ENCODE assay signal across 1 cellular context in genomic region chr10:80289451-80290287, GRCh38.
TF ChIP-seq lines count a peak whose summit lies in the region.

TSS of gene MAT1A (minus strand) at chr10:80289658. CDS start at chr10:80289423, 235 bp downstream.

TF ChIP-seq in HepG2, 621 proteins besides CTCF, POLR2A, EP300 and RAD21 (continued from another document and continues in another):
- TF ChIP-seq, protein P1, sequence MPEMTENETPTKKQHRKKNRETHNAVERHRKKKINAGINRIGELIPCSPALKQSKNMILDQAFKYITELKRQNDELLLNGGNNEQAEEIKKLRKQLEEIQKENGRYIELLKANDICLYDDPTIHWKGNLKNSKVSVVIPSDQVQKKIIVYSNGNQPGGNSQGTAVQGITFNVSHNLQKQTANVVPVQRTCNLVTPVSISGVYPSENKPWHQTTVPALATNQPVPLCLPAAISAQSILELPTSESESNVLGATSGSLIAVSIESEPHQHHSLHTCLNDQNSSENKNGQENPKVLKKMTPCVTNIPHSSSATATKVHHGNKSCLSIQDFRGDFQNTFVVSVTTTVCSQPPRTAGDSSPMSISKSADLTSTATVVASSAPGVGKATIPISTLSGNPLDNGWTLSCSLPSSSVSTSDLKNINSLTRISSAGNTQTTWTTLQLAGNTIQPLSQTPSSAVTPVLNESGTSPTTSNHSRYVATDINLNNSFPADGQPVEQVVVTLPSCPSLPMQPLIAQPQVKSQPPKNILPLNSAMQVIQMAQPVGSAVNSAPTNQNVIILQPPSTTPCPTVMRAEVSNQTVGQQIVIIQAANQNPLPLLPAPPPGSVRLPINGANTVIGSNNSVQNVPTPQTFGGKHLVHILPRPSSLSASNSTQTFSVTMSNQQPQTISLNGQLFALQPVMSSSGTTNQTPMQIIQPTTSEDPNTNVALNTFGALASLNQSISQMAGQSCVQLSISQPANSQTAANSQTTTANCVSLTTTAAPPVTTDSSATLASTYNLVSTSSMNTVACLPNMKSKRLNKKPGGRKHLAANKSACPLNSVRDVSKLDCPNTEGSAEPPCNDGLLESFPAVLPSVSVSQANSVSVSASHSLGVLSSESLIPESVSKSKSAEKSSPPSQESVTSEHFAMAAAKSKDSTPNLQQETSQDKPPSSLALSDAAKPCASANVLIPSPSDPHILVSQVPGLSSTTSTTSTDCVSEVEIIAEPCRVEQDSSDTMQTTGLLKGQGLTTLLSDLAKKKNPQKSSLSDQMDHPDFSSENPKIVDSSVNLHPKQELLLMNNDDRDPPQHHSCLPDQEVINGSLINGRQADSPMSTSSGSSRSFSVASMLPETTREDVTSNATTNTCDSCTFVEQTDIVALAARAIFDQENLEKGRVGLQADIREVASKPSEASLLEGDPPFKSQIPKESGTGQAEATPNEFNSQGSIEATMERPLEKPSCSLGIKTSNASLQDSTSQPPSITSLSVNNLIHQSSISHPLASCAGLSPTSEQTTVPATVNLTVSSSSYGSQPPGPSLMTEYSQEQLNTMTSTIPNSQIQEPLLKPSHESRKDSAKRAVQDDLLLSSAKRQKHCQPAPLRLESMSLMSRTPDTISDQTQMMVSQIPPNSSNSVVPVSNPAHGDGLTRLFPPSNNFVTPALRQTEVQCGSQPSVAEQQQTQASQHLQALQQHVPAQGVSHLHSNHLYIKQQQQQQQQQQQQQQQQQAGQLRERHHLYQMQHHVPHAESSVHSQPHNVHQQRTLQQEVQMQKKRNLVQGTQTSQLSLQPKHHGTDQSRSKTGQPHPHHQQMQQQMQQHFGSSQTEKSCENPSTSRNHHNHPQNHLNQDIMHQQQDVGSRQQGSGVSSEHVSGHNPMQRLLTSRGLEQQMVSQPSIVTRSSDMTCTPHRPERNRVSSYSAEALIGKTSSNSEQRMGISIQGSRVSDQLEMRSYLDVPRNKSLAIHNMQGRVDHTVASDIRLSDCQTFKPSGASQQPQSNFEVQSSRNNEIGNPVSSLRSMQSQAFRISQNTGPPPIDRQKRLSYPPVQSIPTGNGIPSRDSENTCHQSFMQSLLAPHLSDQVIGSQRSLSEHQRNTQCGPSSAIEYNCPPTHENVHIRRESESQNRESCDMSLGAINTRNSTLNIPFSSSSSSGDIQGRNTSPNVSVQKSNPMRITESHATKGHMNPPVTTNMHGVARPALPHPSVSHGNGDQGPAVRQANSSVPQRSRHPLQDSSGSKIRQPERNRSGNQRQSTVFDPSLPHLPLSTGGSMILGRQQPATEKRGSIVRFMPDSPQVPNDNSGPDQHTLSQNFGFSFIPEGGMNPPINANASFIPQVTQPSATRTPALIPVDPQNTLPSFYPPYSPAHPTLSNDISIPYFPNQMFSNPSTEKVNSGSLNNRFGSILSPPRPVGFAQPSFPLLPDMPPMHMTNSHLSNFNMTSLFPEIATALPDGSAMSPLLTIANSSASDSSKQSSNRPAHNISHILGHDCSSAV (CRISPR knock-in tag; IDR thresholded peaks at IDR 0.05; ENCODE audit: borderline replicate concordance) = no peak
- TF ChIP-seq ZBTB1 (CRISPR knock-in tag; IDR thresholded peaks at IDR 0.05; ENCODE audit: borderline replicate concordance) (no peak), FOXO1 (CRISPR knock-in tag; IDR thresholded peaks at IDR 0.05) (peak; percentile 63; the same call in 1 of the 2 replicates), RFXAP (CRISPR knock-in tag; IDR thresholded peaks at IDR 0.05; ENCODE audit: borderline replicate concordance) (no peak), SAFB2 (CRISPR knock-in tag; IDR thresholded peaks at IDR 0.05; ENCODE audit: borderline replicate concordance, low read depth) (no peak), ZNF562 (CRISPR knock-in tag; IDR thresholded peaks at IDR 0.05; ENCODE audit: borderline replicate concordance) (no peak), ZNF432 (CRISPR knock-in tag; IDR thresholded peaks at IDR 0.05; ENCODE audit: borderline replicate concordance) (no peak), ZNF350 (CRISPR knock-in tag; IDR thresholded peaks at IDR 0.05; ENCODE audit: borderline replicate concordance, low read depth) (peak; percentile 62; the same call in 1 of the 2 replicates), PPARG (CRISPR knock-in tag; conservative IDR thresholded peaks at IDR 0.05) (no peak), USF2 (IDR thresholded peaks at IDR 0.05; ENCODE audit: low read depth, low read length) (no peak), USF2 (CRISPR knock-in tag; IDR thresholded peaks at IDR 0.05; ENCODE audit: borderline replicate concordance) (peak; percentile 87; the same call in 1 of the 2 replicates), ZNF737 (CRISPR knock-in tag; IDR thresholded peaks at IDR 0.05; ENCODE audit: borderline replicate concordance) (no peak), PHF8 (CRISPR knock-in tag; IDR thresholded peaks at IDR 0.05) (peak; percentile 31; the same call in 1 of the 2 replicates), HBP1 (CRISPR knock-in tag; IDR thresholded peaks at IDR 0.05; ENCODE audit: low read depth) (peak; percentile 44; the same call in 1 of the 2 replicates), MEIS2 (CRISPR knock-in tag; IDR thresholded peaks at IDR 0.05) (no peak), RBFOX2 (IDR thresholded peaks at IDR 0.05; ENCODE audit: low read depth, low read length) (no peak), CCAR2 (optimal IDR thresholded peaks at IDR 0.05; ENCODE audit: low read depth, low read length) (no peak), ZNF572 (CRISPR knock-in tag; IDR thresholded peaks at IDR 0.05) (no peak), THAP9 (CRISPR knock-in tag; IDR thresholded peaks at IDR 0.05; ENCODE audit: borderline replicate concordance) (no peak), PCBP2 (optimal IDR thresholded peaks at IDR 0.05; ENCODE audit: low read depth, low read length, poor library complexity, severe bottlenecking) (no peak), HHEX (CRISPR knock-in tag; IDR thresholded peaks at IDR 0.05) (peak; percentile 42; the same call in 1 of the 2 replicates), ZNF713 (CRISPR knock-in tag; IDR thresholded peaks at IDR 0.05) (no peak), ZNF501 (CRISPR knock-in tag; IDR thresholded peaks at IDR 0.05) (peak; percentile 80), BATF2 (CRISPR knock-in tag; IDR thresholded peaks at IDR 0.05) (no peak), NFYB (CRISPR knock-in tag; IDR thresholded peaks at IDR 0.05) (no peak), ZNF232 (CRISPR knock-in tag; IDR thresholded peaks at IDR 0.05; ENCODE audit: borderline replicate concordance) (0 out of 2 replicates have a peak, but pooled peaks have one; percentile 21), TP53 (CRISPR knock-in tag; conservative IDR thresholded peaks at IDR 0.05) (0 out of 2 replicates have a peak, but pooled peaks have one; percentile 40), RARA (CRISPR knock-in tag; IDR thresholded peaks at IDR 0.05) (peak; percentile 44), ZNF274 (CRISPR knock-in tag; IDR thresholded peaks at IDR 0.05) (peak; percentile 46; the same call in 1 of the 2 replicates), ARNT (IDR thresholded peaks at IDR 0.05) (no peak), JUNB (CRISPR knock-in tag; IDR thresholded peaks at IDR 0.05; ENCODE audit: borderline replicate concordance) (no peak)
- TF ChIP-seq, protein P2, sequence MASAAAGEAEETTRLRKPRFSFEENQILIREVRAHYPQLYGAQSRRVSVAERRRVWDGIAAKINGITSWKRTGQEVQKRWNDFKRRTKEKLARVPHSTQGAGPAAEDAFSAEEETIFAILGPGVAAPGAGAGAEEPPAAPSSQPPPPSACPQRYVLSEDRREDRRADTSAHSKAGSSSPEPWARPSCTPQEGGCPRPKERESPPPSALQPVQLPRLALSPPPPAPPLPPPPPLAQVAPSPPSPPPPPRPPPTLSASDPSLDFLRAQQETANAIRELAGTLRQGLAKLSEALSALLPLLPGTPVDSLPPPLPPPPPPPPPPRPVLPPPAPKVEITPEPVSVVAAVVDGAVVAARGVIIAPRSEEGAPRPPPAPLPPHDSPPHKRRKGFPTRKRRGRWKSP (CRISPR knock-in tag; IDR thresholded peaks at IDR 0.05) = peak; percentile 10; the same call in 1 of the 2 replicates
- TF ChIP-seq, protein P3, sequence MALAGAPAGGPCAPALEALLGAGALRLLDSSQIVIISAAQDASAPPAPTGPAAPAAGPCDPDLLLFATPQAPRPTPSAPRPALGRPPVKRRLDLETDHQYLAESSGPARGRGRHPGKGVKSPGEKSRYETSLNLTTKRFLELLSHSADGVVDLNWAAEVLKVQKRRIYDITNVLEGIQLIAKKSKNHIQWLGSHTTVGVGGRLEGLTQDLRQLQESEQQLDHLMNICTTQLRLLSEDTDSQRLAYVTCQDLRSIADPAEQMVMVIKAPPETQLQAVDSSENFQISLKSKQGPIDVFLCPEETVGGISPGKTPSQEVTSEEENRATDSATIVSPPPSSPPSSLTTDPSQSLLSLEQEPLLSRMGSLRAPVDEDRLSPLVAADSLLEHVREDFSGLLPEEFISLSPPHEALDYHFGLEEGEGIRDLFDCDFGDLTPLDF (CRISPR knock-in tag; IDR thresholded peaks at IDR 0.05) = no peak
- TF ChIP-seq, protein P4, sequence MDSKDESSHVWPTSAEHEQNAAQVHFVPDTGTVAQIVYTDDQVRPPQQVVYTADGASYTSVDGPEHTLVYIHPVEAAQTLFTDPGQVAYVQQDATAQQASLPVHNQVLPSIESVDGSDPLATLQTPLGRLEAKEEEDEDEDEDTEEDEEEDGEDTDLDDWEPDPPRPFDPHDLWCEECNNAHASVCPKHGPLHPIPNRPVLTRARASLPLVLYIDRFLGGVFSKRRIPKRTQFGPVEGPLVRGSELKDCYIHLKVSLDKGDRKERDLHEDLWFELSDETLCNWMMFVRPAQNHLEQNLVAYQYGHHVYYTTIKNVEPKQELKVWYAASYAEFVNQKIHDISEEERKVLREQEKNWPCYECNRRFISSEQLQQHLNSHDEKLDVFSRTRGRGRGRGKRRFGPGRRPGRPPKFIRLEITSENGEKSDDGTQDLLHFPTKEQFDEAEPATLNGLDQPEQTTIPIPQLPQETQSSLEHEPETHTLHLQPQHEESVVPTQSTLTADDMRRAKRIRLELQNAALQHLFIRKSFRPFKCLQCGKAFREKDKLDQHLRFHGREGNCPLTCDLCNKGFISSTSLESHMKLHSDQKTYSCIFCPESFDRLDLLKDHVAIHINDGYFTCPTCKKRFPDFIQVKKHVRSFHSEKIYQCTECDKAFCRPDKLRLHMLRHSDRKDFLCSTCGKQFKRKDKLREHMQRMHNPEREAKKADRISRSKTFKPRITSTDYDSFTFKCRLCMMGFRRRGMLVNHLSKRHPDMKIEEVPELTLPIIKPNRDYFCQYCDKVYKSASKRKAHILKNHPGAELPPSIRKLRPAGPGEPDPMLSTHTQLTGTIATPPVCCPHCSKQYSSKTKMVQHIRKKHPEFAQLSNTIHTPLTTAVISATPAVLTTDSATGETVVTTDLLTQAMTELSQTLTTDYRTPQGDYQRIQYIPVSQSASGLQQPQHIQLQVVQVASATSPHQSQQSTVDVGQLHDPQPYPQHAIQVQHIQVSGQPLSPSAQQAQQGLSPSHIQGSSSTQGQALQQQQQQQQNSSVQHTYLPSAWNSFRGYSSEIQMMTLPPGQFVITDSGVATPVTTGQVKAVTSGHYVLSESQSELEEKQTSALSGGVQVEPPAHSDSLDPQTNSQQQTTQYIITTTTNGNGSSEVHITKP (CRISPR knock-in tag; IDR thresholded peaks at IDR 0.05; ENCODE audit: low read depth) = peak; percentile 99
- TF ChIP-seq, protein P5, sequence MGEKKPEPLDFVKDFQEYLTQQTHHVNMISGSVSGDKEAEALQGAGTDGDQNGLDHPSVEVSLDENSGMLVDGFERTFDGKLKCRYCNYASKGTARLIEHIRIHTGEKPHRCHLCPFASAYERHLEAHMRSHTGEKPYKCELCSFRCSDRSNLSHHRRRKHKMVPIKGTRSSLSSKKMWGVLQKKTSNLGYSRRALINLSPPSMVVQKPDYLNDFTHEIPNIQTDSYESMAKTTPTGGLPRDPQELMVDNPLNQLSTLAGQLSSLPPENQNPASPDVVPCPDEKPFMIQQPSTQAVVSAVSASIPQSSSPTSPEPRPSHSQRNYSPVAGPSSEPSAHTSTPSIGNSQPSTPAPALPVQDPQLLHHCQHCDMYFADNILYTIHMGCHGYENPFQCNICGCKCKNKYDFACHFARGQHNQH (CRISPR knock-in tag; IDR thresholded peaks at IDR 0.05) = 0 out of 2 replicates have a peak, but pooled peaks have one; percentile 28
